ENCODE assay signal across 1 cellular context in genomic region chr1:67578397-67579020, GRCh38.
TF ChIP-seq lines count a peak whose summit lies in the region.

No MANE protein-coding gene starts in this region.

TF ChIP-seq in K562, 482 proteins besides CTCF, POLR2A, EP300 and RAD21 (continued from another document):
- no peak for TF ChIP-seq ZNF395 (CRISPR knock-in tag; IDR thresholded peaks at IDR 0.05)
- no peak for TF ChIP-seq ZNF41 (CRISPR knock-in tag; conservative IDR thresholded peaks at IDR 0.05)
- no peak for TF ChIP-seq CBX2 (IDR thresholded peaks at IDR 0.05; ENCODE audit: insufficient read depth, low read length, poor library complexity, severe bottlenecking)
- no peak for TF ChIP-seq KDM2B (CRISPR knock-in tag; IDR thresholded peaks at IDR 0.05)
- no peak for TF ChIP-seq SMAD1 (IDR thresholded peaks at IDR 0.05; ENCODE audit: low read depth, low read length, partially characterized antibody)
- no peak for TF ChIP-seq ZNF609 (CRISPR knock-in tag; IDR thresholded peaks at IDR 0.05; ENCODE audit: borderline replicate concordance)
- TF ChIP-seq HLTF (IDR thresholded peaks at IDR 0.05), result no peak
- no peak for TF ChIP-seq RFX1 (IDR thresholded peaks at IDR 0.05)
- TF ChIP-seq PHF21A (IDR thresholded peaks at IDR 0.05; ENCODE audit: borderline replicate concordance, low read depth), result no peak
- TF ChIP-seq STAT5A (IDR thresholded peaks at IDR 0.05; ENCODE audit: borderline replicate concordance, low read length), result no peak
- no peak for TF ChIP-seq FOXK1 (CRISPR knock-in tag; IDR thresholded peaks at IDR 0.05; ENCODE audit: borderline replicate concordance)
- no peak for TF ChIP-seq E2F1 (CRISPR knock-in tag; IDR thresholded peaks at IDR 0.05)
